8 cellular contexts compared by ENCODE assay signal in the genomic region with DNA sequence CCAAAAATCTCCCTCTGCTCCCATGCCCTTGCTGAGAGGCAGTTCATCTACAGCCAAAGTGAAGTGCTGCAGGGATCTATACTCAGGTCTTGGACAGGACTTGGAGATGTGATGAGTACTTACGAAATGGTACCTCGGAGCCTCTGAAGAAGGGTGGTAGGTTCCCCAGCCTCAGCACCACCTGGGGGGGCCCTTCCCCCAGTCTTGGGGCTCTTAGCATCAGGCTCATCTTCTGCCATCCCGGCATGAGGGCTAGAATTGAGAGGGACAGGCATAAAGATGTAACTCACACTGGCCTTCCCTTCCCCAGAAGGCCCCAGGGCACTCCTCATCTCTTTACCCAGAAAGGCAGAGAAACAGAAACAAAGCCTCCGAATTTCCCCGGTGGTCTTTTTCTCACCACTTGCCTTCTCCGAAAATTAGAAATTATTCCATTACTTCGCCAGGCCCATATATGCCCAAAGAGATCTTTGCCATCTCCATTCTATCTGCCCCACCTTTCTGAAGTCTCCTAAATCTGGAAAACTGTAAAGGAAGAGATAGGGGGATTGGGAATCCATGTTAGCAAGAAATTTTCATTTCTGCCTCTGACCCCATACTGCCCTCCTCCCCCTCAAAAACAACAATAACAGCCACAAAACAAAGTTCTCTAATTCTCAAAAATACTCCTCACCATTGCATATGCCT. TPM values are rescaled to one million over a fixed set of nuclear protein-coding genes. Genes with fewer than 3 reads are reported as not detected.
DNase-seq lines count a peak whose midpoint lies in the region; ATAC-seq and TF ChIP-seq lines count a peak whose summit lies in the region.

No MANE protein-coding gene starts in this region.

- ATAC-seq in stimulated activated effector memory CD8-positive, alpha-beta T cell treated with anti-CD3 and anti-CD28 coated beads, Interleukin-12 subunit alpha, Interleukin-12 subunit beta, amount 100 ng/mL, for 72 hours: no peak

- TF ChIP-seq CTCF in HFFc6 (IDR thresholded peaks at IDR 0.05): no peak

- DNase-seq in HFFc6: no peak
- no peak for DNase-seq in activated T-helper 2 cell treated with anti-CD3 and anti-CD28 coated beads, Interferon-gamma antibody, Interleukin-2, Interleukin-4, amounts not matched to agents 10 μg/mL and 5 μg/mL and 100 μg/mL, durations not matched to agents 14 hours and 24 hours and 36 hours (ENCODE audit: low spot score)
- no peak for DNase-seq in stimulated activated effector memory CD8-positive, alpha-beta T cell treated with anti-CD3 and anti-CD28 coated beads, Interleukin-12 subunit alpha, Interleukin-12 subunit beta, amount 100 ng/mL, for 72 hours (ENCODE audit: low spot score in 2 of 2)
- no peak for DNase-seq in T-helper 9 cell
- DNase-seq in putamen (ENCODE audit: low spot score): no peak
- DNase-seq in NCI-H748 treated with DMSO at 0.1 percent for 48 hours (lab: John Stamatoyannopoulos, UW): no peak
- DNase-seq in midbrain (lab: John Stamatoyannopoulos, UW): no peak

- intact Hi-C loops in activated T-helper 2 cell treated with anti-CD3 and anti-CD28 coated beads, Interferon-gamma antibody, Interleukin-2, Interleukin-4, amounts not matched to agents 10 μg/mL and 5 μg/mL and 100 μg/mL, durations not matched to agents 14 hours and 24 hours and 36 hours (cut with micrococcal nuclease): loop anchor here (2.0 to 5.0 kb wide), 2 partner anchors 35 to 149 kb away; a partner anchor contains a TSS

- H3K9ac ChIP-seq in iPS-15b (ENCODE audit: low read depth, low read length): peak overlapping the region; percentile 98

- H3K27me3 ChIP-seq in iPS-15b (ENCODE audit: control insufficient read depth, insufficient read depth, low read length): no peaks in the 10 kb centered on the region

- peaks cover 21% of the 10 kb centered on the region for H3K36me3 ChIP-seq in iPS-15b (ENCODE audit: control insufficient read depth, insufficient read depth, low read length)

- peaks cover 11% of the 10 kb centered on the region for H3K4me1 ChIP-seq in iPS-15b (ENCODE audit: control insufficient read depth, insufficient read depth, low read length)

- peaks cover 8% of the 10 kb centered on the region for H3K36me3 Mint-ChIP-seq in HFFc6 (ENCODE audit: low read depth)
- H3K36me3 Mint-ChIP-seq in activated T-helper 2 cell treated with anti-CD3 and anti-CD28 coated beads, Interferon-gamma antibody, Interleukin-2, Interleukin-4, amounts not matched to agents 10 μg/mL and 5 μg/mL and 100 μg/mL, durations not matched to agents 14 hours and 24 hours and 36 hours (ENCODE audit: low read depth): peaks cover 41% of the 10 kb centered on the region
- peaks cover 51% of the 10 kb centered on the region for H3K36me3 Mint-ChIP-seq in stimulated activated effector memory CD8-positive, alpha-beta T cell treated with anti-CD3 and anti-CD28 coated beads, Interleukin-12 subunit alpha, Interleukin-12 subunit beta, amount 100 ng/mL, for 72 hours

- H3K27ac Mint-ChIP-seq in HFFc6: peak overlapping the region; percentile 96
- H3K27ac Mint-ChIP-seq in activated T-helper 2 cell treated with anti-CD3 and anti-CD28 coated beads, Interferon-gamma antibody, Interleukin-2, Interleukin-4, amounts not matched to agents 10 μg/mL and 5 μg/mL and 100 μg/mL, durations not matched to agents 14 hours and 24 hours and 36 hours: peak overlapping the region; percentile 99
- H3K27ac Mint-ChIP-seq in stimulated activated effector memory CD8-positive, alpha-beta T cell treated with anti-CD3 and anti-CD28 coated beads, Interleukin-12 subunit alpha, Interleukin-12 subunit beta, amount 100 ng/mL, for 72 hours: peak overlapping the region; percentile 100

- H3K9me3 ChIP-seq in iPS-15b (ENCODE audit: control insufficient read depth, insufficient read depth, low read length): no peaks in the 10 kb centered on the region

- H3K4me3 ChIP-seq in iPS-15b (ENCODE audit: low read depth, low read length): peak overlapping the region; percentile 89

- peak overlapping the region; percentile 96 for H3K4me3 Mint-ChIP-seq in HFFc6
- peak overlapping the region; percentile 94 for H3K4me3 Mint-ChIP-seq in activated T-helper 2 cell treated with anti-CD3 and anti-CD28 coated beads, Interferon-gamma antibody, Interleukin-2, Interleukin-4, amounts not matched to agents 10 μg/mL and 5 μg/mL and 100 μg/mL, durations not matched to agents 14 hours and 24 hours and 36 hours (ENCODE audit: low read depth)
- peak overlapping the region; percentile 97 for H3K4me3 Mint-ChIP-seq in stimulated activated effector memory CD8-positive, alpha-beta T cell treated with anti-CD3 and anti-CD28 coated beads, Interleukin-12 subunit alpha, Interleukin-12 subunit beta, amount 100 ng/mL, for 72 hours

- H3K9me3 Mint-ChIP-seq in HFFc6: no peaks in the 10 kb centered on the region
- no peaks in the 10 kb centered on the region for H3K9me3 Mint-ChIP-seq in activated T-helper 2 cell treated with anti-CD3 and anti-CD28 coated beads, Interferon-gamma antibody, Interleukin-2, Interleukin-4, amounts not matched to agents 10 μg/mL and 5 μg/mL and 100 μg/mL, durations not matched to agents 14 hours and 24 hours and 36 hours
- no peaks in the 10 kb centered on the region for H3K9me3 Mint-ChIP-seq in stimulated activated effector memory CD8-positive, alpha-beta T cell treated with anti-CD3 and anti-CD28 coated beads, Interleukin-12 subunit alpha, Interleukin-12 subunit beta, amount 100 ng/mL, for 72 hours

- H3K27me3 Mint-ChIP-seq in HFFc6 (ENCODE audit: insufficient read depth): no peaks in the 10 kb centered on the region
- no peaks in the 10 kb centered on the region for H3K27me3 Mint-ChIP-seq in activated T-helper 2 cell treated with anti-CD3 and anti-CD28 coated beads, Interferon-gamma antibody, Interleukin-2, Interleukin-4, amounts not matched to agents 10 μg/mL and 5 μg/mL and 100 μg/mL, durations not matched to agents 14 hours and 24 hours and 36 hours (ENCODE audit: low read depth)

- H3K4me1 Mint-ChIP-seq in HFFc6 (ENCODE audit: low read depth): peaks cover 26% of the 10 kb centered on the region
- H3K4me1 Mint-ChIP-seq in activated T-helper 2 cell treated with anti-CD3 and anti-CD28 coated beads, Interferon-gamma antibody, Interleukin-2, Interleukin-4, amounts not matched to agents 10 μg/mL and 5 μg/mL and 100 μg/mL, durations not matched to agents 14 hours and 24 hours and 36 hours (ENCODE audit: low read depth): peaks cover 29% of the 10 kb centered on the region
- H3K4me1 Mint-ChIP-seq in stimulated activated effector memory CD8-positive, alpha-beta T cell treated with anti-CD3 and anti-CD28 coated beads, Interleukin-12 subunit alpha, Interleukin-12 subunit beta, amount 100 ng/mL, for 72 hours: peaks cover 50% of the 10 kb centered on the region

RNA-seq across cellular contexts. Expression of a gene that starts 0.8 kb away (rescaled TPM):
- 10 to 100 TPM; 32.1 to 39.0 (median 35.7) TPM for total RNA-seq in HFFc6 (2021; fragmentation: NEBNext Ultra II Directional; extraction: Animal tissue kit (Norgen Biotek cat#: 25700))
- total RNA-seq in activated T-helper 2 cell treated with anti-CD3 and anti-CD28 coated beads, Interferon-gamma antibody, Interleukin-2, Interleukin-4, amounts not matched to agents 10 μg/mL and 5 μg/mL and 100 μg/mL, durations not matched to agents 14 hours and 24 hours and 36 hours: 68.9 and 85.5 TPM in 2 replicates

RNA-seq across cellular contexts. Expression of a gene that starts 19.0 kb away (rescaled TPM):
- total RNA-seq in HFFc6 (2021; fragmentation: NEBNext Ultra II Directional; extraction: Animal tissue kit (Norgen Biotek cat#: 25700)): 10 to 100 TPM; 63.6 to 73.0 (median 70.0) TPM
- total RNA-seq in activated T-helper 2 cell treated with anti-CD3 and anti-CD28 coated beads, Interferon-gamma antibody, Interleukin-2, Interleukin-4, amounts not matched to agents 10 μg/mL and 5 μg/mL and 100 μg/mL, durations not matched to agents 14 hours and 24 hours and 36 hours: 53.6 and 57.3 TPM in 2 replicates

RNA-seq across cellular contexts. Expression of a gene that starts 26.3 kb away (rescaled TPM):
- 10 to 100 TPM; 11.2 to 15.6 (median 14.6) TPM for total RNA-seq in HFFc6 (2021; fragmentation: NEBNext Ultra II Directional; extraction: Animal tissue kit (Norgen Biotek cat#: 25700))
- total RNA-seq in activated T-helper 2 cell treated with anti-CD3 and anti-CD28 coated beads, Interferon-gamma antibody, Interleukin-2, Interleukin-4, amounts not matched to agents 10 μg/mL and 5 μg/mL and 100 μg/mL, durations not matched to agents 14 hours and 24 hours and 36 hours: not detected in 2 replicates

RNA-seq across cellular contexts. Expression of a gene that starts 53.1 kb away (rescaled TPM):
- 100 to 1,000 TPM; 342 to 409 (median 371) TPM for total RNA-seq in HFFc6 (2021; fragmentation: NEBNext Ultra II Directional; extraction: Animal tissue kit (Norgen Biotek cat#: 25700))
- 443 and 458 TPM in 2 replicates for total RNA-seq in activated T-helper 2 cell treated with anti-CD3 and anti-CD28 coated beads, Interferon-gamma antibody, Interleukin-2, Interleukin-4, amounts not matched to agents 10 μg/mL and 5 μg/mL and 100 μg/mL, durations not matched to agents 14 hours and 24 hours and 36 hours

Comparison
In these comparisons a context has a peak if more than half of its experiments do, and no peak if none do; other contexts are left out.
1. RNA of a gene that starts 26.3 kb away (total RNA-seq): 11.2 to 15.6 TPM in HFFc6; not detected in activated T-helper 2 cell treated with anti-CD3 and anti-CD28 coated beads, Interferon-gamma antibody, Interleukin-2, Interleukin-4, amounts not matched to agents 10 μg/mL and 5 μg/mL and 100 μg/mL, durations not matched to agents 14 hours and 24 hours and 36 hours; every median in the first group is over 10 times any median in the second.
2. Peak in every context shown above with its lines, with median percentiles within 50 percentile points of each other: H3K27ac Mint-ChIP-seq and H3K4me3 Mint-ChIP-seq.